Comparison of ENCODE assay signal across 9 cellular contexts in the genomic region with DNA sequence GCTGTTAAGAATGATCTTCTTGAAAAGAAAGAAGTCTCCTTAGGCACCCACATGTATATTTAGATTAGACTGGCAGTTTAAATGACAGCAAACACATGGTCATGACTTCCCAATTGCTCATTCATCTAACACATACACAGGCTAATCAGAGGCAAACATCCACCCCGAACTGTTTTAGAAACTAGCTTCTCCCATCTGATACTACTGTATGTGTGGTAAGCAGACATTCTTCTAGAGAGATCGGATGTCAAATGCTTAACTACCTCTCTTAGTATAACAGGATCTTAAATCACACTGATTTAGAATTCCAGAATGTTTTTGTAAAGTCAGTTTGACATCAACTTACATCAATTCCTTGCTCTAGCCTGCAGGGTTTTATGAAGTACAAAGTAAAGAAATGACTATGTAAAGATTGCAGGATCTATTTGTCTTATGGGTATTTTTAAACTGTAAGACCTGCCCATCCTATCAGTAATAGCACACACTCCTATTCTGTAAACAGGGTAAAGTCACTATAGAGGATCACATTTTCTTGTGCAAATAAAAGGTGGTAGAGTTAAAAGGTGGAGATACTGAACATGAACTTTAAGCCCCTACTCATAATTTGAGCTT.
DNase-seq lines count a peak whose midpoint lies in the region; ATAC-seq and TF ChIP-seq lines count a peak whose summit lies in the region.
"Had no signal": no experiment of that assay in that cellular context is flagged by ENCODE, and none has a peak within 500 bp of the region (broad histone marks: within the 10 kb centered on the region; RNA-seq: fewer than 3 reads in every experiment).

No MANE protein-coding gene starts in this region.

- no peaks in the 10 kb centered on the region for H3K9me3 Mint-ChIP-seq in nephron

- H3K36me3 Mint-ChIP-seq in nephron (ENCODE audit: low read depth), result no peaks in the 10 kb centered on the region

- H3K27me3 Mint-ChIP-seq in nephron (ENCODE audit: low read depth), result no peaks in the 10 kb centered on the region

- peak overlapping the region; percentile 2 to 25 (median 9) for H3K27ac Mint-ChIP-seq in nephron

- no peak for TF ChIP-seq CTCF in nephron (IDR thresholded peaks at IDR 0.05; ENCODE audit: unreplicated experiment in 3 of 3)
- no peak for TF ChIP-seq CTCF in coronary artery (IDR thresholded peaks at IDR 0.05)

- peak overlapping the region in 2 of 3 experiments; percentile 71 to 82 for H3K4me3 Mint-ChIP-seq in nephron

- DNase-seq in NCI-H1417 (lab: John Stamatoyannopoulos, UW) (peak in 2 of 3 experiments; percentile 2 to 33), NCI-H1417 treated with DMSO at 0.1 percent for 48 hours (lab: John Stamatoyannopoulos, UW) (no peak), OCI-M2 (lab: John Stamatoyannopoulos, UW; ENCODE audit: unreplicated experiment) (peak; percentile 31), NCI-H2029 treated with DMSO at 0.1 percent for 48 hours (lab: John Stamatoyannopoulos, UW) (no peak), coronary artery (ENCODE audit: low spot score) (no peak)
- DNase-seq in NK-92 treated with Interleukin-12 subunit alpha and Interleukin-12 subunit beta, amount 100 ng/mL, for 24 hours (lab: John Stamatoyannopoulos, UW), result no peak

- H3K4me3 ChIP-seq in coronary artery, result no peak overlapping the region

- no peak overlapping the region for H3K27ac ChIP-seq in coronary artery

- H3K4me1 Mint-ChIP-seq in nephron, result peaks cover 45% of the 10 kb centered on the region

- peak; percentile 47 for ATAC-seq in HG02623 (IDR thresholded peaks at IDR 0.05; ENCODE audit: unreplicated experiment)
- ATAC-seq: HCT116 had no signal

Comparison
In these comparisons a context has a peak if more than half of its experiments do, and no peak if none do; other contexts are left out.
1. DNase-seq: peak in NCI-H1417 (2 of 3) and OCI-M2 (single experiment); none in NCI-H1417 treated with DMSO at 0.1 percent for 48 hours (single experiment), NCI-H2029 treated with DMSO at 0.1 percent for 48 hours (single experiment), coronary artery (single experiment) and NK-92 treated with Interleukin-12 subunit alpha and Interleukin-12 subunit beta, amount 100 ng/mL, for 24 hours (single experiment).